ENCODE assay signal across 9 cellular contexts in genomic region chr6:16747232-16748027, GRCh38. TPM values are rescaled to one million over a fixed set of nuclear protein-coding genes. Genes with fewer than 3 reads are reported as not detected.
DNase-seq lines count a peak whose midpoint lies in the region; ATAC-seq, FAIRE-seq and TF ChIP-seq lines count a peak whose summit lies in the region.
"Had no signal": no experiment of that assay in that cellular context is flagged by ENCODE, and none has a peak within 500 bp of the region (broad histone marks: within the 10 kb centered on the region; RNA-seq: fewer than 3 reads in every experiment).

No MANE protein-coding gene starts in this region.

- no peak overlapping the region for H2AFZ ChIP-seq in neuronal stem cell (ENCODE audit: low read length)

- no CpG with 5 or more reads among the region's 13 CpGs for WGBS in neuronal stem cell (ENCODE audit: extremely low coverage in 2 of 2, insufficient read length in 2 of 2, insufficient replicate concordance in 1 of 2), 2 donors
- WGBS in testis, 2 donors, result 52 to 64% methylated on average over 13 of the region's 13 CpGs

- intact Hi-C loops in Right ventricle myocardium superior (cut with DNase I) (no loop called here), gastrocnemius medialis (cut with DNase I; ENCODE audit: low total_unique reads) (no loop called here), testis (cut with DNase I; ENCODE audit: low total_unique reads) (no loop called here)

- in situ Hi-C loops in gastrocnemius medialis (cut with MboI; ENCODE audit: low sequenced_read_pairs in 4 of 4), result no loop called here

- H3K36me3 ChIP-seq in gastrocnemius medialis (no peaks in the 10 kb centered on the region), neuronal stem cell (replicated peaks in 1 of 2; ENCODE audit: control insufficient read depth in 2 of 2, insufficient read depth in 2 of 2, low read length in 2 of 2) (no peaks in the 10 kb centered on the region), testis (ENCODE audit: low read depth, missing control alignments) (no peaks in the 10 kb centered on the region)

- peak overlapping the region; percentile 44 to 74 (median 63) for H3K27ac ChIP-seq in gastrocnemius medialis
- H3K27ac ChIP-seq in neuronal stem cell (replicated peaks; ENCODE audit: low read length), result no peak overlapping the region
- H3K27ac ChIP-seq in testis, result no peak overlapping the region

- H4K8ac ChIP-seq in neuronal stem cell (ENCODE audit: low read depth, low read length), result no peak overlapping the region

- H3K4me3 ChIP-seq in gastrocnemius medialis (no peak overlapping the region), neuronal stem cell (ENCODE audit: low read length in 2 of 2) (no peak overlapping the region), testis (no peak overlapping the region)

- H2BK120ac ChIP-seq in neuronal stem cell (ENCODE audit: low read depth, low read length), result no peak overlapping the region

- no peak overlapping the region for H3K18ac ChIP-seq in neuronal stem cell (ENCODE audit: low read length)

- no peaks in the 10 kb centered on the region for H3K9me3 ChIP-seq in gastrocnemius medialis
- H3K9me3 ChIP-seq in neuronal stem cell (replicated peaks in 1 of 2; ENCODE audit: control insufficient read depth in 2 of 2, insufficient read depth in 1 of 2, low read depth in 1 of 2, low read length in 2 of 2), result no peaks in the 10 kb centered on the region
- H3K9me3 ChIP-seq in testis, result no peaks in the 10 kb centered on the region

- H2AK5ac ChIP-seq in neuronal stem cell (ENCODE audit: low read depth, low read length), result no peak overlapping the region

- FAIRE-seq in H54 (lab: Jason Lieb, UNC), result peak; percentile 75

- H3K4me2 ChIP-seq in neuronal stem cell (ENCODE audit: insufficient read depth, low read length, poor library complexity, severe bottlenecking), result no peak overlapping the region

- H3K4ac ChIP-seq in neuronal stem cell (ENCODE audit: low read length), result no peak overlapping the region

- H3K4me1 ChIP-seq in gastrocnemius medialis (peaks cover 38 to 61% of the 10 kb centered on the region in 2 donors), neuronal stem cell (ENCODE audit: control insufficient read depth in 2 of 2, insufficient read depth in 1 of 2, low read depth in 1 of 2, low read length in 2 of 2) (peaks cover 0 to 2% of the 10 kb centered on the region in 2 donors), testis (peaks cover 11% of the 10 kb centered on the region)

- no peaks in the 10 kb centered on the region for H3K79me1 ChIP-seq in neuronal stem cell (ENCODE audit: low read depth, low read length)

- no peak overlapping the region for H3K14ac ChIP-seq in neuronal stem cell (ENCODE audit: low read length)

- no peak overlapping the region for H3K9ac ChIP-seq in neuronal stem cell (ENCODE audit: low read depth, low read length, poor library complexity)

- no peak overlapping the region for H2BK12ac ChIP-seq in neuronal stem cell (ENCODE audit: low read length)

- TF ChIP-seq POLR2A in H54 (IDR thresholded peaks at IDR 0.05; ENCODE audit: low read depth, low read length) (no peak), gastrocnemius medialis (IDR thresholded peaks at IDR 0.05) (no peak), testis (IDR thresholded peaks at IDR 0.05) (no peak)

- peak; percentile 55 for ATAC-seq in Right ventricle myocardium superior (ENCODE audit: poor library complexity)
- peak; percentile 75 to 91 for ATAC-seq in gastrocnemius medialis
- ATAC-seq in GM18907 (IDR thresholded peaks at IDR 0.05; ENCODE audit: unreplicated experiment), result no peak

- H3K27me3 ChIP-seq in gastrocnemius medialis, result no peaks in the 10 kb centered on the region
- no peaks in the 10 kb centered on the region for H3K27me3 ChIP-seq in neuronal stem cell (ENCODE audit: control insufficient read depth in 3 of 3, insufficient read depth in 3 of 3, low read depth in 1 of 3, low read length in 3 of 3)
- H3K27me3 ChIP-seq in testis, result no peaks in the 10 kb centered on the region

- H4K91ac ChIP-seq in neuronal stem cell (ENCODE audit: low read depth, low read length, poor library complexity), result no peak overlapping the region

- no peak overlapping the region for H3K23ac ChIP-seq in neuronal stem cell (ENCODE audit: low read depth, low read length, poor library complexity)

- TF ChIP-seq CTCF in gastrocnemius medialis (IDR thresholded peaks at IDR 0.05 in 4 of 5, conservative IDR thresholded peaks at IDR 0.05 in 1 of 5) (no peak), testis (IDR thresholded peaks at IDR 0.05) (no peak)

- DNase-seq in H54 (ENCODE audit: insufficient read length, low spot score), result peak; percentile 24
- DNase-seq in amniotic stem cell (lab: John Stamatoyannopoulos, UW), result peak; percentile 39
- DNase-seq in Right ventricle myocardium superior, result no peak
- DNase-seq in gastrocnemius medialis, result peak in 1 of 2 donors; percentile 33
- no peak for DNase-seq in neuronal stem cell (ENCODE audit: low spot score)
- DNase-seq in T-helper 1 cell, result no peak
- no peak for DNase-seq in testis
- DNase-seq: activated CD4-positive, alpha-beta T cell treated with anti-CD3 and anti-CD28 coated beads, Interleukin-2, amount 50 U/mL, for 1 hour had no signal

- H2BK5ac ChIP-seq in neuronal stem cell (ENCODE audit: low read length), result no peak overlapping the region

- H2BK15ac ChIP-seq in neuronal stem cell (ENCODE audit: low read length), result no peak overlapping the region

RNA-seq across cellular contexts. Expression of gene ATXN1, which starts 13.8 kb away (rescaled TPM):
- 36.1 TPM for total RNA-seq in Right ventricle myocardium superior
- 10 to 100 TPM; 21.8 to 42.9 (median 33.1) TPM for total RNA-seq in gastrocnemius medialis
- polyA plus RNA-seq in neuronal stem cell (2013, experiment 1 of 2), result 1.3 TPM
- 1.9 TPM for polyA plus RNA-seq in neuronal stem cell (2013, experiment 2 of 2)
- 10 to 100 TPM; 64.3 to 84.1 TPM for total RNA-seq in testis
- 12.8 TPM for polyA plus RNA-seq in testis (ENCODE audit: insufficient read depth, low read depth, low replicate concordance)

Comparison
In these comparisons a context has a peak if more than half of its experiments do, and no peak if none do; other contexts are left out.
1. DNase-seq: peak in H54 (single experiment) and amniotic stem cell (single experiment); none in Right ventricle myocardium superior (single experiment), neuronal stem cell (single experiment), T-helper 1 cell (0 of 5) and testis (single experiment).
2. H3K27ac ChIP-seq: peak in gastrocnemius medialis (4 of 4); none in neuronal stem cell (single experiment) and testis (0 of 2).